Comparison of ENCODE assay signal across 21 cellular contexts in the genomic region with DNA sequence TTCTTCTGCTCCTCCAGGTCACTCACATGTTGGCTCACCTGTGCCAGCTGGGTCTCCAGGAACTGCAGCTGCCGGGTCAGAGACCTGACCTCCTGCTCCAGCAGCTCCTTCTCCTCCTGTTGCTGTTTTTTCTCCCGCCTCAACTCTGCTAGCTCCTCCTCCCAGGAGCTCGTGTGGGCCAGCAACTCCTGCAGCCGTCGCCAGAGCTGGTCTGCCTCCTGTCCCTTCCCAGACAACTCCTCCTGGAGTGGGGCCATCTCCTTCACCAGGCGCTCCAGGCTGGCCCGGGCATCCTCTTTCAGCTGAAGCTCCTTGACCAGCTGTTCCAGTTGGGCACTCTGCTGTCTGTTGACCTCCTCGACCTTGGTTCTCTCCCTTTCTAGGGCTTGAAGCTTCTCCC. TPM values are rescaled to one million over a fixed set of nuclear protein-coding genes. Genes with fewer than 3 reads are reported as not detected.
A peak's percentile ranks its signal among the peaks of the same experiment; 100 is the strongest.
DNase-seq lines count a peak whose midpoint lies in the region; ATAC-seq and TF ChIP-seq lines count a peak whose summit lies in the region.
"Had no signal": no experiment of that assay in that cellular context is flagged by ENCODE, and none has a peak within 500 bp of the region (broad histone marks: within the 10 kb centered on the region; RNA-seq: fewer than 3 reads in every experiment).

No MANE protein-coding gene starts in this region.

- peak overlapping the region; percentile 49 for H3K27ac Mint-ChIP-seq in activated CD8-positive, alpha-beta T cell treated with anti-CD3 and anti-CD28 coated beads, Interleukin-2, amount 10 ng/mL, durations not matched to agents 7 days and 5 days
- no peak overlapping the region for H3K27ac Mint-ChIP-seq in activated CD8-positive, alpha-beta T cell treated with anti-CD3 and anti-CD28 coated beads for 36 hours
- H3K27ac Mint-ChIP-seq in T-helper 17 cell = peak overlapping the region; percentile 91

- no peak overlapping the region for H3K4me3 ChIP-seq in thoracic aorta
- H3K4me3 ChIP-seq: smooth muscle cell had no signal

- no peak for DNase-seq in activated CD8-positive, alpha-beta T cell treated with anti-CD3 and anti-CD28 coated beads, Interleukin-2, amount 10 ng/mL, durations not matched to agents 7 days and 5 days
- DNase-seq in activated CD8-positive, alpha-beta T cell treated with anti-CD3 and anti-CD28 coated beads for 36 hours = no peak
- DNase-seq in T-helper 17 cell (no peak), medulla oblongata (ENCODE audit: extremely low spot score) (peak; percentile 23), thoracic aorta (ENCODE audit: low spot score) (no peak), NCI-H774 (lab: John Stamatoyannopoulos, UW) (no peak), GM19240 (ENCODE audit: insufficient read length, low spot score) (no peak), epidermal melanocyte (ENCODE audit: insufficient read length, low spot score) (no peak)
- DNase-seq: ACHN; activated CD4-positive, alpha-beta T cell treated with anti-CD3 and anti-CD28 coated beads, Interleukin-2, amount 50 U/mL, for 48 hours; activated T-cell treated with anti-CD3 and anti-CD28 coated beads, Interleukin-2, amount 50 U/mL, for 4 hours; left cardiac atrium; NCI-H1436 treated with DMSO at 0.1 percent for 48 hours; NCI-H526 treated with DMSO at 0.1 percent for 48 hours; stimulated activated CD4-positive, alpha-beta T cell treated with anti-CD3 and anti-CD28 coated beads, Interleukin-4, amount 100 ng/mL, for 1 hour had no signal

- H3K4me1 ChIP-seq in thoracic aorta (ENCODE audit: control insufficient read depth in 1 of 2, low read depth in 2 of 2) = peaks cover 26 to 57% of the 10 kb centered on the region in 2 donors

- no peaks in the 10 kb centered on the region for H3K9me3 Mint-ChIP-seq in activated CD8-positive, alpha-beta T cell treated with anti-CD3 and anti-CD28 coated beads, Interleukin-2, amount 10 ng/mL, durations not matched to agents 7 days and 5 days (ENCODE audit: insufficient read depth)
- no peaks in the 10 kb centered on the region for H3K9me3 Mint-ChIP-seq in activated CD8-positive, alpha-beta T cell treated with anti-CD3 and anti-CD28 coated beads for 36 hours
- H3K9me3 Mint-ChIP-seq: activated naive CD4-positive, alpha-beta T cell treated with anti-CD3 and anti-CD28 coated beads, Interleukin-2, amount 50 U/mL, for 72 hours; activated T-cell treated with anti-CD3 and anti-CD28 coated beads, Interleukin-2, amount 50 U/mL, for 4 hours; IgD-negative memory B cell; mesothelial cell of epicardium had no signal

- no peak for TF ChIP-seq CTCF in activated CD8-positive, alpha-beta T cell treated with anti-CD3 and anti-CD28 coated beads for 36 hours (IDR thresholded peaks at IDR 0.05)
- TF ChIP-seq CTCF in thoracic aorta (IDR thresholded peaks at IDR 0.05) = no peak

- H3K4me1 Mint-ChIP-seq in activated CD8-positive, alpha-beta T cell treated with anti-CD3 and anti-CD28 coated beads, Interleukin-2, amount 10 ng/mL, durations not matched to agents 7 days and 5 days (ENCODE audit: low read depth) = peaks cover 94% of the 10 kb centered on the region
- H3K4me1 Mint-ChIP-seq in activated CD8-positive, alpha-beta T cell treated with anti-CD3 and anti-CD28 coated beads for 36 hours (ENCODE audit: low read depth) = peaks cover 65% of the 10 kb centered on the region
- peaks cover 51% of the 10 kb centered on the region for H3K4me1 Mint-ChIP-seq in T-helper 17 cell

- H3K36me3 Mint-ChIP-seq in activated CD8-positive, alpha-beta T cell treated with anti-CD3 and anti-CD28 coated beads, Interleukin-2, amount 10 ng/mL, durations not matched to agents 7 days and 5 days (ENCODE audit: low read depth) = peaks cover 93% of the 10 kb centered on the region
- peaks cover 80% of the 10 kb centered on the region for H3K36me3 Mint-ChIP-seq in activated CD8-positive, alpha-beta T cell treated with anti-CD3 and anti-CD28 coated beads for 36 hours (ENCODE audit: low read depth)
- peaks cover 6% of the 10 kb centered on the region for H3K36me3 Mint-ChIP-seq in T-helper 17 cell (ENCODE audit: low read depth)

- H3K27me3 ChIP-seq in thoracic aorta (replicated peaks; ENCODE audit: insufficient read depth) = no peaks in the 10 kb centered on the region

- H3K27me3 Mint-ChIP-seq in activated CD8-positive, alpha-beta T cell treated with anti-CD3 and anti-CD28 coated beads, Interleukin-2, amount 10 ng/mL, durations not matched to agents 7 days and 5 days (ENCODE audit: low read depth) = no peaks in the 10 kb centered on the region
- H3K27me3 Mint-ChIP-seq in activated CD8-positive, alpha-beta T cell treated with anti-CD3 and anti-CD28 coated beads for 36 hours = no peaks in the 10 kb centered on the region
- no peaks in the 10 kb centered on the region for H3K27me3 Mint-ChIP-seq in T-helper 17 cell
- H3K27me3 Mint-ChIP-seq: IgD-negative memory B cell, progenitor cell of endocrine pancreas had no signal

- POLR2A ChIA-PET in activated CD8-positive, alpha-beta T cell treated with anti-CD3 and anti-CD28 coated beads, Interleukin-2, amount 10 ng/mL, durations not matched to agents 7 days and 5 days (lab: Charles Lee) = interaction anchor here (2.1 kb wide), 1 partner anchor 10 kb away, joined by 9 read pairs; no protein-coding TSS in a partner anchor
- POLR2A ChIA-PET in activated CD8-positive, alpha-beta T cell treated with anti-CD3 and anti-CD28 coated beads for 36 hours (lab: Charles Lee) = interaction anchor here (0.9 to 5.2 kb wide), 8 partner anchors 9 to 97 kb away, joined by 3 to 38 read pairs (median 7); no protein-coding TSS in a partner anchor

- no peaks in the 10 kb centered on the region for H3K9me3 ChIP-seq in T-helper 17 cell (ENCODE audit: control insufficient read depth, low read length, poor library complexity, severe bottlenecking)
- no peaks in the 10 kb centered on the region for H3K9me3 ChIP-seq in thoracic aorta

- H3K27ac ChIP-seq in thoracic aorta = peak overlapping the region; percentile 45 to 52

- ATAC-seq in activated CD8-positive, alpha-beta T cell treated with anti-CD3 and anti-CD28 coated beads, Interleukin-2, amount 10 ng/mL, durations not matched to agents 7 days and 5 days = no peak
- no peak for ATAC-seq in activated CD8-positive, alpha-beta T cell treated with anti-CD3 and anti-CD28 coated beads for 36 hours
- no peak for ATAC-seq in T-helper 17 cell
- ATAC-seq in thoracic aorta (ENCODE audit: insufficient number of reproducible peaks, low FRiP score, low read depth) = no peak
- ATAC-seq: activated naive CD4-positive, alpha-beta T cell treated with anti-CD3 and anti-CD28 coated beads, Interleukin-2, amount 50 U/mL, for 72 hours; activated T-cell treated with anti-CD3 and anti-CD28 coated beads, Interleukin-2, amount 50 U/mL, for 4 hours had no signal

- H3K4me3 Mint-ChIP-seq in activated CD8-positive, alpha-beta T cell treated with anti-CD3 and anti-CD28 coated beads, Interleukin-2, amount 10 ng/mL, durations not matched to agents 7 days and 5 days = no peak overlapping the region
- H3K4me3 Mint-ChIP-seq in activated CD8-positive, alpha-beta T cell treated with anti-CD3 and anti-CD28 coated beads for 36 hours = no peak overlapping the region
- H3K4me3 Mint-ChIP-seq in T-helper 17 cell = peak overlapping the region; percentile 72
- H3K4me3 Mint-ChIP-seq: activated T-cell treated with anti-CD3 and anti-CD28 coated beads, Interleukin-2, amount 50 U/mL, for 4 hours; mesothelial cell of epicardium had no signal

- intact Hi-C loops in activated CD8-positive, alpha-beta T cell treated with anti-CD3 and anti-CD28 coated beads for 36 hours (cut with micrococcal nuclease) = no loop called here

- CTCF ChIA-PET in activated CD8-positive, alpha-beta T cell treated with anti-CD3 and anti-CD28 coated beads, Interleukin-2, amount 10 ng/mL, durations not matched to agents 7 days and 5 days (lab: Charles Lee) = interaction anchor here (1.0 to 14.4 kb wide), 9 partner anchors 8 to 278 kb away, joined by 3 to 171 read pairs (median 24); a partner anchor contains a TSS
- CTCF ChIA-PET in activated CD8-positive, alpha-beta T cell treated with anti-CD3 and anti-CD28 coated beads for 36 hours (lab: Charles Lee) = interaction anchor here (1.1 to 14.2 kb wide), 8 partner anchors 8 to 233 kb away, joined by 3 to 136 read pairs (median 8); a partner anchor contains a TSS

- peaks cover 56% of the 10 kb centered on the region for H3K36me3 ChIP-seq in thoracic aorta

RNA-seq across cellular contexts. Expression of a gene that starts 24.5 kb away (rescaled TPM):
- total RNA-seq in activated CD8-positive, alpha-beta T cell treated with anti-CD3 and anti-CD28 coated beads, Interleukin-2, amount 10 ng/mL, durations not matched to agents 7 days and 5 days = 10 to 100 TPM; 26.5 to 27.6 TPM
- total RNA-seq in activated CD8-positive, alpha-beta T cell treated with anti-CD3 and anti-CD28 coated beads for 36 hours = 1 to 10 TPM; 3.2 to 3.4 TPM
- total RNA-seq in T-helper 17 cell (1 to 10 TPM; 2.0 to 4.4 TPM), thoracic aorta (1 to 10 TPM; 2.2 to 4.9 TPM)
- total RNA-seq: MCF 10A, mesothelial cell of epicardium, progenitor cell of endocrine pancreas had no signal

RNA-seq across cellular contexts. Expression of a gene that starts 27.9 kb away (rescaled TPM):
- 10 to 100 TPM; 16.6 to 19.5 TPM for total RNA-seq in activated CD8-positive, alpha-beta T cell treated with anti-CD3 and anti-CD28 coated beads, Interleukin-2, amount 10 ng/mL, durations not matched to agents 7 days and 5 days
- total RNA-seq in activated CD8-positive, alpha-beta T cell treated with anti-CD3 and anti-CD28 coated beads for 36 hours = 10 to 100 TPM; 14.1 to 14.5 TPM
- total RNA-seq in T-helper 17 cell (10 to 100 TPM; 27.3 to 32.6 TPM), thoracic aorta (10 to 100 TPM; 70.4 to 86.1 TPM)

RNA-seq across cellular contexts. Expression of a gene that starts 59.6 kb away (rescaled TPM):
- not detected for total RNA-seq in activated CD8-positive, alpha-beta T cell treated with anti-CD3 and anti-CD28 coated beads, Interleukin-2, amount 10 ng/mL, durations not matched to agents 7 days and 5 days
- total RNA-seq in activated CD8-positive, alpha-beta T cell treated with anti-CD3 and anti-CD28 coated beads for 36 hours = not detected
- under 1 TPM in 1 of 2 donors, not detected in 1; 0.08 TPM for total RNA-seq in T-helper 17 cell
- total RNA-seq in thoracic aorta = not detected
- total RNA-seq: activated naive CD4-positive, alpha-beta T cell treated with anti-CD3 and anti-CD28 coated beads, Interleukin-2, amount 50 U/mL, for 72 hours; activated T-cell treated with anti-CD3 and anti-CD28 coated beads, Interleukin-2, amount 50 U/mL, for 4 hours; MCF 10A; mesothelial cell of epicardium; progenitor cell of endocrine pancreas had no signal

Comparison
In these comparisons a context has a peak if more than half of its experiments do, and no peak if none do; other contexts are left out.
1. RNA of a gene that starts 24.5 kb away (total RNA-seq): 26.5 to 27.6 TPM in activated CD8-positive, alpha-beta T cell treated with anti-CD3 and anti-CD28 coated beads, Interleukin-2, amount 10 ng/mL, durations not matched to agents 7 days and 5 days; 2.2 to 4.9 TPM in thoracic aorta, 2.0 to 4.4 TPM in T-helper 17 cell and 3.2 to 3.4 TPM in activated CD8-positive, alpha-beta T cell treated with anti-CD3 and anti-CD28 coated beads for 36 hours; every median in the first group is over 4 times any median in the second.